19 cellular contexts compared by ENCODE assay signal in genomic region chr14:34069854-34070582, GRCh38.
DNase-seq lines count a peak whose midpoint lies in the region; ATAC-seq, FAIRE-seq and TF ChIP-seq lines count a peak whose summit lies in the region.
"Had no signal": no experiment of that assay in that cellular context is flagged by ENCODE, and none has a peak within 500 bp of the region (broad histone marks: within the 10 kb centered on the region; RNA-seq: fewer than 3 reads in every experiment).

No MANE protein-coding gene starts in this region.

- H3K4me1 ChIP-seq in gastrocnemius medialis: peaks cover 0 to 7% of the 10 kb centered on the region in 2 donors

- intact Hi-C loops in gastrocnemius medialis (cut with DNase I; ENCODE audit: low total_unique reads) (loop anchor here (10.0 kb wide), 1 partner anchor 395 kb away; the partner anchor contains the start of gene SPTSSA), dorsolateral prefrontal cortex (cut with DNase I) (no loop called here)

- peak overlapping the region in 2 of 4 donors; percentile 3 to 11 for H3K27ac ChIP-seq in gastrocnemius medialis
- H3K27ac ChIP-seq in dorsolateral prefrontal cortex: no peak overlapping the region
- H3K27ac ChIP-seq: 22Rv1, GM23248, HL-60 had no signal

- FAIRE-seq in bronchial epithelial cell (lab: Jason Lieb, UNC): peak; percentile 68
- FAIRE-seq: GM12878 had no signal

- no peak for TF ChIP-seq POLR2A in gastrocnemius medialis (IDR thresholded peaks at IDR 0.05)

- no peaks in the 10 kb centered on the region for H3K36me3 ChIP-seq in bronchial epithelial cell (ENCODE audit: control insufficient read depth, insufficient read depth, low read length)
- no peaks in the 10 kb centered on the region for H3K36me3 ChIP-seq in gastrocnemius medialis

- DNase-seq in NCI-H1105 treated with DMSO at 0.1 percent for 48 hours (lab: John Stamatoyannopoulos, UW) (peak; percentile 19), NCI-H1105 (lab: John Stamatoyannopoulos, UW) (no peak), NCI-H82 (lab: John Stamatoyannopoulos, UW) (peak; percentile 74), bronchial epithelial cell (ENCODE audit: low read depth) (no peak), gastrocnemius medialis (no peak), RKO (ENCODE audit: low spot score) (no peak), dorsolateral prefrontal cortex (no peak), COLO829 (ENCODE audit: low spot score) (no peak)
- DNase-seq: AML-193; C1 segment of cervical spinal cord; CD8-positive, alpha-beta T cell; GM23248; H9; KBM-7; NCI-H1092 treated with DMSO at 0.1 percent for 48 hours; NCI-H69 had no signal

- H3K27me3 ChIP-seq in bronchial epithelial cell (ENCODE audit: control insufficient read depth, insufficient read depth, low read length) (no peaks in the 10 kb centered on the region), gastrocnemius medialis (no peaks in the 10 kb centered on the region), dorsolateral prefrontal cortex (no peaks in the 10 kb centered on the region)

- in situ Hi-C loops in gastrocnemius medialis (cut with MboI; ENCODE audit: low sequenced_read_pairs in 4 of 4): no loop called here

- no peak for TF ChIP-seq CTCF in bronchial epithelial cell (IDR thresholded peaks at IDR 0.05; ENCODE audit: insufficient read depth, low read length, severe bottlenecking)
- TF ChIP-seq CTCF in gastrocnemius medialis (IDR thresholded peaks at IDR 0.05 in 4 of 5, conservative IDR thresholded peaks at IDR 0.05 in 1 of 5): no peak
- TF ChIP-seq CTCF in dorsolateral prefrontal cortex (IDR thresholded peaks at IDR 0.05 in 54 of 56, conservative IDR thresholded peaks at IDR 0.05 in 2 of 56; ENCODE audit: low read depth in 1 of 56, partially characterized antibody in 56 of 56): no peak

- H3K9me3 ChIP-seq in gastrocnemius medialis: no peaks in the 10 kb centered on the region

- ATAC-seq in gastrocnemius medialis: peak; percentile 59 to 71
- ATAC-seq: CD8-positive, alpha-beta T cell; GM12878 had no signal

- H3K4me3 ChIP-seq in bronchial epithelial cell (ENCODE audit: low read depth, low read length): no peak overlapping the region
- no peak overlapping the region for H3K4me3 ChIP-seq in gastrocnemius medialis
- H3K4me3 ChIP-seq in dorsolateral prefrontal cortex: no peak overlapping the region
- H3K4me3 ChIP-seq: GM12878, GM23248 had no signal

Comparison
In these comparisons a context has a peak if more than half of its experiments do, and no peak if none do; other contexts are left out.
1. DNase-seq: peak in NCI-H1105 treated with DMSO at 0.1 percent for 48 hours (single experiment) and NCI-H82 (single experiment); none in NCI-H1105 (single experiment), bronchial epithelial cell (single experiment), gastrocnemius medialis (0 of 2), RKO (single experiment), dorsolateral prefrontal cortex (0 of 10) and COLO829 (single experiment).